ENCODE assay signal across 18 cellular contexts in genomic region chr5:82865625-82866024, GRCh38.
DNase-seq lines count a peak whose midpoint lies in the region; ATAC-seq and TF ChIP-seq lines count a peak whose summit lies in the region.
"Had no signal": no experiment of that assay in that cellular context is flagged by ENCODE, and none has a peak within 500 bp of the region (broad histone marks: within the 10 kb centered on the region; RNA-seq: fewer than 3 reads in every experiment).

No MANE protein-coding gene starts in this region.

- H2AFZ ChIP-seq in SK-N-SH (ENCODE audit: low read depth) (no peak overlapping the region), neural progenitor cell (replicated peaks) (no peak overlapping the region)

- DNase-seq in SK-N-SH (no peak), nephron progenitor cell (no peak), neural progenitor cell (ENCODE audit: low spot score) (no peak), foreskin fibroblast (no peak)
- DNase-seq in naive thymus-derived CD8-positive, alpha-beta T cell, result no peak
- DNase-seq: AML-193; Caco-2; Calu3; CD4-positive, alpha-beta T cell; CD8-positive, alpha-beta T cell; DMS79 treated with DMSO at 0.1 percent for 48 hours; GF-D8 had no signal

- no peak for ATAC-seq in SK-N-SH treated with all-trans-retinoic acid at 6 μM for 48 hours
- no peak for ATAC-seq in naive thymus-derived CD8-positive, alpha-beta T cell
- ATAC-seq: A549; CD8-positive, alpha-beta T cell had no signal

- no peaks in the 10 kb centered on the region for H4K20me1 ChIP-seq in SK-N-SH (ENCODE audit: insufficient read depth)
- H4K20me1 ChIP-seq in neural progenitor cell (ENCODE audit: low read depth), result no peaks in the 10 kb centered on the region
- H4K20me1 ChIP-seq: BLaER1 treated with 17β-estradiol and CSF1 and Interleukin-3, amounts not matched to agents 10 nM and 100 nM had no signal

- H3K4me3 ChIP-seq in SK-N-SH (ENCODE audit: low read depth in 2 of 2, low read length in 1 of 2) (no peak overlapping the region), neural progenitor cell (no peak overlapping the region), foreskin fibroblast (ENCODE audit: low read depth in 1 of 2, low read length in 2 of 2) (no peak overlapping the region)
- H3K4me3 ChIP-seq: A549; BLaER1 treated with 17β-estradiol and CSF1 and Interleukin-3, amounts not matched to agents 10 nM and 100 nM had no signal

- H3K27me3 Mint-ChIP-seq in nephron progenitor cell (ENCODE audit: low read depth, poor library complexity) (no peaks in the 10 kb centered on the region), neural progenitor cell (ENCODE audit: insufficient read depth, low read depth) (peaks cover 2% of the 10 kb centered on the region)
- no peaks in the 10 kb centered on the region for H3K27me3 Mint-ChIP-seq in naive thymus-derived CD8-positive, alpha-beta T cell
- H3K27me3 Mint-ChIP-seq: B cell; CD4-positive, alpha-beta T cell had no signal

- TF ChIP-seq RAD21 in SK-N-SH (IDR thresholded peaks at IDR 0.05; ENCODE audit: low read length), result no peak

- peaks cover 23% of the 10 kb centered on the region for H3K4me1 Mint-ChIP-seq in nephron progenitor cell
- peaks cover 36% of the 10 kb centered on the region for H3K4me1 Mint-ChIP-seq in neural progenitor cell
- H3K4me1 Mint-ChIP-seq in naive thymus-derived CD8-positive, alpha-beta T cell, result no peaks in the 10 kb centered on the region
- H3K4me1 Mint-ChIP-seq: B cell had no signal

- WGBS in SK-N-SH (ENCODE audit: low lambda C conversion rate), result 19% methylated on average over 3 of the region's 3 CpGs

- CTCF ChIA-PET in SK-N-SH (lab: Yijun Ruan, JAX), result no interaction called here

- H3K9me2 ChIP-seq in SK-N-SH, result no peaks in the 10 kb centered on the region

- POLR2A ChIA-PET in SK-N-SH (lab: Yijun Ruan, JAX), result interaction anchor here (0.6 kb wide), 1 partner anchor 184 kb away, joined by 3 read pairs; no protein-coding TSS in a partner anchor
- POLR2A ChIA-PET in naive thymus-derived CD8-positive, alpha-beta T cell (lab: Charles Lee), result no interaction called here

- H3F3A ChIP-seq in SK-N-SH (replicated peaks; ENCODE audit: insufficient read depth) (no peaks in the 10 kb centered on the region), neural progenitor cell (ENCODE audit: low read depth) (peaks cover 9% of the 10 kb centered on the region)

- no peaks in the 10 kb centered on the region for H3K79me2 ChIP-seq in SK-N-SH (ENCODE audit: insufficient read depth)
- H3K79me2 ChIP-seq in neural progenitor cell (ENCODE audit: low read depth), result no peaks in the 10 kb centered on the region

- H3K36me3 Mint-ChIP-seq in nephron progenitor cell (ENCODE audit: low read depth), result no peaks in the 10 kb centered on the region
- no peaks in the 10 kb centered on the region for H3K36me3 Mint-ChIP-seq in neural progenitor cell
- no peaks in the 10 kb centered on the region for H3K36me3 Mint-ChIP-seq in naive thymus-derived CD8-positive, alpha-beta T cell
- H3K36me3 Mint-ChIP-seq: CD8-positive, alpha-beta T cell had no signal

- no peak overlapping the region for H3K9ac ChIP-seq in SK-N-SH
- H3K9ac ChIP-seq in neural progenitor cell, result no peak overlapping the region
- H3K9ac ChIP-seq: BLaER1 treated with 17β-estradiol and CSF1 and Interleukin-3, amounts not matched to agents 10 nM and 100 nM had no signal

- H3K9me3 Mint-ChIP-seq in nephron progenitor cell (peaks cover 11% of the 10 kb centered on the region), neural progenitor cell (peaks cover 2% of the 10 kb centered on the region)
- H3K9me3 Mint-ChIP-seq in naive thymus-derived CD8-positive, alpha-beta T cell, result peaks cover 0 to 3% (median 0%) of the 10 kb centered on the region in 9 donors
- H3K9me3 Mint-ChIP-seq: CD4-positive, alpha-beta T cell; CD8-positive, alpha-beta T cell had no signal

- TF ChIP-seq CTCF in SK-N-SH (IDR thresholded peaks at IDR 0.05) (no peak), nephron progenitor cell (IDR thresholded peaks at IDR 0.05) (no peak), neural progenitor cell (IDR thresholded peaks at IDR 0.05) (no peak), foreskin fibroblast (IDR thresholded peaks at IDR 0.05; ENCODE audit: low read depth, low read length) (no peak)

- H3K4me3 Mint-ChIP-seq in nephron progenitor cell (no peak overlapping the region), neural progenitor cell (peak overlapping the region; percentile 21)
- H3K4me3 Mint-ChIP-seq in naive thymus-derived CD8-positive, alpha-beta T cell, result no peak overlapping the region
- H3K4me3 Mint-ChIP-seq: B cell; CD4-positive, alpha-beta T cell; CD8-positive, alpha-beta T cell had no signal

- H3K27ac Mint-ChIP-seq in nephron progenitor cell (peak overlapping the region; percentile 51), neural progenitor cell (no peak overlapping the region)
- H3K27ac Mint-ChIP-seq in naive thymus-derived CD8-positive, alpha-beta T cell, result no peak overlapping the region
- H3K27ac Mint-ChIP-seq: B cell; CD4-positive, alpha-beta T cell; CD8-positive, alpha-beta T cell had no signal

- 0 out of 4 replicates have a peak, but pooled peaks of 1 of the 2 experiments have one; percentile 24 for TF ChIP-seq EP300 in SK-N-SH (IDR thresholded peaks at IDR 0.05; ENCODE audit: borderline replicate concordance in 1 of 2, low read depth in 1 of 2, low read length in 1 of 2)

- H3K4me2 ChIP-seq in SK-N-SH, result no peak overlapping the region
- H3K4me2 ChIP-seq in neural progenitor cell, result no peak overlapping the region
- H3K4me2 ChIP-seq: A549; BLaER1 treated with 17β-estradiol and CSF1 and Interleukin-3, amounts not matched to agents 10 nM and 100 nM had no signal

- H3K9me3 ChIP-seq in SK-N-SH (no peaks in the 10 kb centered on the region), neural progenitor cell (ENCODE audit: low read depth) (no peaks in the 10 kb centered on the region)
- H3K9me3 ChIP-seq: A549; BLaER1 treated with 17β-estradiol and CSF1 and Interleukin-3, amounts not matched to agents 10 nM and 100 nM; Caco-2 had no signal

- H3K36me3 ChIP-seq in SK-N-SH (replicated peaks in 1 of 2; ENCODE audit: control insufficient read depth in 1 of 2, insufficient read depth in 2 of 2, low read length in 1 of 2), result no peaks in the 10 kb centered on the region
- no peaks in the 10 kb centered on the region for H3K36me3 ChIP-seq in neural progenitor cell
- H3K36me3 ChIP-seq: BLaER1 treated with 17β-estradiol and CSF1 and Interleukin-3, amounts not matched to agents 10 nM and 100 nM had no signal

- no peaks in the 10 kb centered on the region for H3K27me3 ChIP-seq in SK-N-SH (ENCODE audit: insufficient read depth)
- no peaks in the 10 kb centered on the region for H3K27me3 ChIP-seq in neural progenitor cell
- H3K27me3 ChIP-seq: BLaER1 treated with 17β-estradiol and CSF1 and Interleukin-3, amounts not matched to agents 10 nM and 100 nM had no signal

- peaks cover 0 to 2% of the 10 kb centered on the region in 2 experiments; a peak in 1 of 4 replicates for H3K4me1 ChIP-seq in SK-N-SH (ENCODE audit: control insufficient read depth in 1 of 2, insufficient read depth in 2 of 2, low read depth in 1 of 2, low read length in 1 of 2)
- peaks cover 33% of the 10 kb centered on the region for H3K4me1 ChIP-seq in neural progenitor cell
- H3K4me1 ChIP-seq: A549; BLaER1 treated with 17β-estradiol and CSF1 and Interleukin-3, amounts not matched to agents 10 nM and 100 nM; Caco-2 had no signal

- H3K27ac ChIP-seq in SK-N-SH (ENCODE audit: low read depth in 2 of 2, low read length in 1 of 2) (no peak overlapping the region), neural progenitor cell (no peak overlapping the region)
- H3K27ac ChIP-seq: 22Rv1; A549; BLaER1 treated with 17β-estradiol and CSF1 and Interleukin-3, amounts not matched to agents 10 nM and 100 nM; C4-2B had no signal

TF ChIP-seq in SK-N-SH treated with all-trans-retinoic acid at 6 μM for 48 hours, 23 proteins besides CTCF, POLR2A, EP300 and RAD21:
- TF ChIP-seq TCF4 (CRISPR knock-in tag; IDR thresholded peaks at IDR 0.05; ENCODE audit: borderline replicate concordance) (0 out of 2 replicates have a peak, but pooled peaks have one; percentile 12), GLIS3 (CRISPR knock-in tag; IDR thresholded peaks at IDR 0.05) (no peak)

TF ChIP-seq in SK-N-SH, 30 proteins besides CTCF, POLR2A, EP300 and RAD21 (continues in another document):
- TF ChIP-seq JUND (IDR thresholded peaks at IDR 0.05) (no peak), EZH2phosphoT487 (IDR thresholded peaks at IDR 0.05; ENCODE audit: borderline replicate concordance, low read depth) (no peak), SMC3 (IDR thresholded peaks at IDR 0.05; ENCODE audit: low read depth, low read length) (no peak), YY1 (IDR thresholded peaks at IDR 0.05; ENCODE audit: low read depth) (no peak), SIN3A (IDR thresholded peaks at IDR 0.05; ENCODE audit: borderline replicate concordance, low read depth, low read length) (no peak), TCF12 (IDR thresholded peaks at IDR 0.05) (no peak), FOXM1 (IDR thresholded peaks at IDR 0.05; ENCODE audit: low read depth) (no peak), NRF1 (IDR thresholded peaks at IDR 0.05; ENCODE audit: low read depth, low read length) (no peak), MEF2A (IDR thresholded peaks at IDR 0.05; ENCODE audit: borderline replicate concordance, low read depth) (no peak), CHD2 (IDR thresholded peaks at IDR 0.05; ENCODE audit: low read length, partially characterized antibody) (no peak)
- TF ChIP-seq, protein P1, sequence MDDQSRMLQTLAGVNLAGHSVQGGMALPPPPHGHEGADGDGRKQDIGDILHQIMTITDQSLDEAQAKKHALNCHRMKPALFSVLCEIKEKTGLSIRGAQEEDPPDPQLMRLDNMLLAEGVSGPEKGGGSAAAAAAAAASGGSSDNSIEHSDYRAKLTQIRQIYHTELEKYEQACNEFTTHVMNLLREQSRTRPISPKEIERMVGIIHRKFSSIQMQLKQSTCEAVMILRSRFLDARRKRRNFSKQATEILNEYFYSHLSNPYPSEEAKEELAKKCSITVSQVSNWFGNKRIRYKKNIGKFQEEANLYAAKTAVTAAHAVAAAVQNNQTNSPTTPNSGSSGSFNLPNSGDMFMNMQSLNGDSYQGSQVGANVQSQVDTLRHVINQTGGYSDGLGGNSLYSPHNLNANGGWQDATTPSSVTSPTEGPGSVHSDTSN (IDR thresholded peaks at IDR 0.05), result no peak
